In genomic region chr6:95231416-95231815, GRCh38 we compare ENCODE assay signal across 2 cellular contexts.
TF ChIP-seq lines count a peak whose summit lies in the region.

No MANE protein-coding gene starts in this region.

TF ChIP-seq in IMR-90, 13 proteins besides CTCF, POLR2A, EP300 and RAD21 (continued from another document):
- no peak for TF ChIP-seq USF2 (IDR thresholded peaks at IDR 0.05; ENCODE audit: low read depth, low read length)
- TF ChIP-seq MXI1 (IDR thresholded peaks at IDR 0.05; ENCODE audit: borderline replicate concordance, low read depth, low read length): no peak
- TF ChIP-seq ELK1 (IDR thresholded peaks at IDR 0.05; ENCODE audit: borderline replicate concordance, low read depth, low read length): no peak
- TF ChIP-seq CEBPB (IDR thresholded peaks at IDR 0.05; ENCODE audit: low read depth, low read length): no peak
- no peak for TF ChIP-seq MAFK (IDR thresholded peaks at IDR 0.05; ENCODE audit: low read depth, low read length)
- TF ChIP-seq NFE2L2 (IDR thresholded peaks at IDR 0.05; ENCODE audit: low read depth, low read length): no peak
- no peak for TF ChIP-seq CHD1 (IDR thresholded peaks at IDR 0.05; ENCODE audit: low read depth, low read length)

TF ChIP-seq in SK-N-SH, 30 proteins besides CTCF, POLR2A, EP300 and RAD21 (continued from another document):
- TF ChIP-seq JUND (IDR thresholded peaks at IDR 0.05) (0 out of 2 replicates have a peak, but pooled peaks have one; percentile 9), TAF1 (IDR thresholded peaks at IDR 0.05; ENCODE audit: borderline replicate concordance, low read depth, low read length) (no peak)
